Comparison of ENCODE assay signal across 28 cellular contexts in genomic region chr3:175837962-175838361, GRCh38.
"Had no signal": no experiment of that assay in that cellular context is flagged by ENCODE, and none has a peak within 500 bp of the region (broad histone marks: within the 10 kb centered on the region; RNA-seq: fewer than 3 reads in every experiment).

No MANE protein-coding gene starts in this region.

- H3K4me1 ChIP-seq: parathyroid adenoma, psoas muscle, right lobe of liver, stomach, thyroid gland, tibial nerve, upper lobe of left lung had no signal

- H3K4me1 Mint-ChIP-seq: naive thymus-derived CD4-positive, alpha-beta T cell; natural killer cell; nephron; neural progenitor cell; stimulated activated effector memory CD8-positive, alpha-beta T cell treated with anti-CD3 and anti-CD28 coated beads, Interleukin-12 subunit alpha, Interleukin-12 subunit beta, amount 100 ng/mL, for 72 hours; stimulated activated naive B cell treated with anti-CD40 and anti-IgM and Interleukin-4, amounts not matched to agents 10 μg/mL and 1 μg/mL and 100 μg/mL, for 72 hours had no signal

- H3K79me2 ChIP-seq: parathyroid adenoma had no signal

- H3K36me3 Mint-ChIP-seq: naive thymus-derived CD4-positive, alpha-beta T cell; natural killer cell; neural progenitor cell; stimulated activated effector memory CD8-positive, alpha-beta T cell treated with anti-CD3 and anti-CD28 coated beads, Interleukin-12 subunit alpha, Interleukin-12 subunit beta, amount 100 ng/mL, for 72 hours; stimulated activated naive B cell treated with anti-CD40 and anti-IgM and Interleukin-4, amounts not matched to agents 10 μg/mL and 1 μg/mL and 100 μg/mL, for 72 hours had no signal

- H3K27ac Mint-ChIP-seq: naive thymus-derived CD4-positive, alpha-beta T cell; natural killer cell; nephron; neural progenitor cell; progenitor cell of endocrine pancreas; stimulated activated effector memory CD8-positive, alpha-beta T cell treated with anti-CD3 and anti-CD28 coated beads, Interleukin-12 subunit alpha, Interleukin-12 subunit beta, amount 100 ng/mL, for 72 hours; stimulated activated naive B cell treated with anti-CD40 and anti-IgM and Interleukin-4, amounts not matched to agents 10 μg/mL and 1 μg/mL and 100 μg/mL, for 72 hours; stimulated activated naive CD8-positive, alpha-beta T cell treated with anti-CD3 and anti-CD28 coated beads, Interleukin-15, Interleukin-2, amounts not matched to agents 100 ng/mL and 50 ng/mL, for 24 hours had no signal

- H3K27me3 Mint-ChIP-seq: naive thymus-derived CD4-positive, alpha-beta T cell; progenitor cell of endocrine pancreas; stimulated activated naive B cell treated with anti-CD40 and anti-IgM and Interleukin-4, amounts not matched to agents 10 μg/mL and 1 μg/mL and 100 μg/mL, for 72 hours; stimulated activated naive CD8-positive, alpha-beta T cell treated with anti-CD3 and anti-CD28 coated beads, Interleukin-15, Interleukin-2, amounts not matched to agents 100 ng/mL and 50 ng/mL, for 24 hours had no signal

- H3K4me3 ChIP-seq: neural progenitor cell, ovary, psoas muscle, right lobe of liver, sigmoid colon, stomach, thoracic aorta, thyroid gland, tibial nerve, upper lobe of left lung had no signal

- H3K4me2 ChIP-seq: neural progenitor cell had no signal

- H3K9me3 Mint-ChIP-seq: nephron; neural progenitor cell; stimulated activated naive B cell treated with anti-CD40 and anti-IgM and Interleukin-4, amounts not matched to agents 10 μg/mL and 1 μg/mL and 100 μg/mL, for 72 hours had no signal

- DNase-seq: naive thymus-derived CD4-positive, alpha-beta T cell; natural killer cell; occipital lobe; ovary; posterior cingulate gyrus; psoas muscle; right cardiac atrium; right lobe of liver; sigmoid colon; small intestine; stimulated activated CD4-positive, alpha-beta T cell treated with anti-CD3 and anti-CD28 coated beads, Interleukin-15, amount 100 ng/mL, for 24 hours; stimulated activated CD4-positive, alpha-beta T cell treated with anti-CD3 and anti-CD28 coated beads, Interleukin-2, amount 100 ng/mL, for 24 hours; stimulated activated CD4-positive, alpha-beta T cell treated with anti-CD3 and anti-CD28 coated beads, Interleukin-2, amount 100 ng/mL, for 48 hours; stimulated activated CD4-positive, alpha-beta T cell treated with anti-CD3 and anti-CD28 coated beads, Interleukin-4, amount 100 ng/mL, for 24 hours; stimulated activated naive B cell treated with anti-CD40 and anti-IgM and Interleukin-4, amounts not matched to agents 10 μg/mL and 1 μg/mL and 100 μg/mL, for 72 hours; stimulated activated naive CD4-positive, alpha-beta T cell treated with Interleukin-2 at 50 U/mL for 16 hours; stomach; thyroid gland; trophoblast cell; upper lobe of left lung had no signal

- H3K4me3 Mint-ChIP-seq: naive thymus-derived CD4-positive, alpha-beta T cell; natural killer cell; nephron; neural progenitor cell; stimulated activated effector memory CD8-positive, alpha-beta T cell treated with anti-CD3 and anti-CD28 coated beads, Interleukin-12 subunit alpha, Interleukin-12 subunit beta, amount 100 ng/mL, for 72 hours; stimulated activated naive B cell treated with anti-CD40 and anti-IgM and Interleukin-4, amounts not matched to agents 10 μg/mL and 1 μg/mL and 100 μg/mL, for 72 hours; stimulated activated naive CD8-positive, alpha-beta T cell treated with anti-CD3 and anti-CD28 coated beads, Interleukin-15, Interleukin-2, amounts not matched to agents 100 ng/mL and 50 ng/mL, for 24 hours had no signal

- H3K9ac ChIP-seq: neural progenitor cell, parathyroid adenoma had no signal

- H3K36me3 ChIP-seq: neural progenitor cell, ovary, right lobe of liver, sigmoid colon, stomach, thoracic aorta, thyroid gland, tibial nerve, upper lobe of left lung had no signal

- H2AFZ ChIP-seq: neural progenitor cell, parathyroid adenoma had no signal

- H3K9me3 ChIP-seq: ovary, psoas muscle, right lobe of liver, sigmoid colon, stomach, thoracic aorta, thyroid gland, tibial nerve, upper lobe of left lung had no signal

- H3K27ac ChIP-seq: neural progenitor cell, ovary, parathyroid adenoma, psoas muscle, right lobe of liver, sigmoid colon, stomach, thoracic aorta, thyroid gland, tibial nerve, upper lobe of left lung had no signal

- H3K27me3 ChIP-seq: neural progenitor cell, ovary, right lobe of liver, sigmoid colon, stomach, thyroid gland, tibial nerve, upper lobe of left lung had no signal
